ENCODE assay signal across 21 cellular contexts in genomic region chr5:135011355-135012032, GRCh38. TPM values are rescaled to one million over a fixed set of nuclear protein-coding genes. Genes with fewer than 3 reads are reported as not detected.
"Had no signal": no experiment of that assay in that cellular context is flagged by ENCODE, and none has a peak within 500 bp of the region (broad histone marks: within the 10 kb centered on the region; RNA-seq: fewer than 3 reads in every experiment).

No MANE protein-coding gene starts in this region.

- DNase-seq: activated CD4-positive, alpha-beta T cell treated with anti-CD3 and anti-CD28 coated beads for 36 hours; activated CD4-positive, alpha-beta T cell treated with anti-CD3 and anti-CD28 coated beads, Interleukin-2, amount 50 U/mL, for 48 hours; activated CD8-positive, alpha-beta memory T cell treated with anti-CD3 and anti-CD28 coated beads, Interleukin-2, amount 10 ng/mL, durations not matched to agents 7 days and 5 days; activated naive CD4-positive, alpha-beta T cell treated with Interleukin-2 at 50 U/mL for 16 hours; activated naive CD8-positive, alpha-beta T cell treated with anti-CD3 and anti-CD28 coated beads, Interleukin-2, amount 10 ng/mL, durations not matched to agents 7 days and 5 days; activated T-cell treated with anti-CD3 and anti-CD28 coated beads, Interleukin-2, amount 50 U/mL, for 24 hours; amygdala; body of pancreas; caudate nucleus; gastrocnemius medialis; mesendoderm; stimulated activated naive B cell treated with anti-CD40 and anti-IgM and Interleukin-4, amounts not matched to agents 10 μg/mL and 1 μg/mL and 100 μg/mL, for 72 hours; T-cell had no signal

- H3K27ac Mint-ChIP-seq: activated CD4-positive, alpha-beta T cell treated with anti-CD3 and anti-CD28 coated beads for 36 hours; activated CD8-positive, alpha-beta memory T cell treated with anti-CD3 and anti-CD28 coated beads, Interleukin-2, amount 10 ng/mL, durations not matched to agents 7 days and 5 days; activated naive CD8-positive, alpha-beta T cell treated with anti-CD3 and anti-CD28 coated beads, Interleukin-2, amount 10 ng/mL, durations not matched to agents 7 days and 5 days; activated T-cell treated with anti-CD3 and anti-CD28 coated beads, Interleukin-2, amount 50 U/mL, for 24 hours; activated T-helper 2 cell treated with anti-CD3 and anti-CD28 coated beads, Interferon-gamma antibody, Interleukin-2, Interleukin-4, amounts not matched to agents 10 μg/mL and 5 μg/mL and 100 μg/mL, durations not matched to agents 14 hours and 24 hours and 36 hours; naive thymus-derived CD8-positive, alpha-beta T cell; stimulated activated naive B cell treated with anti-CD40 and anti-IgM and Interleukin-4, amounts not matched to agents 10 μg/mL and 1 μg/mL and 100 μg/mL, for 72 hours; T-cell; WTC11 had no signal

- H3K4me1 ChIP-seq: gastrocnemius medialis had no signal

- FAIRE-seq: colon, endometrium, pancreas had no signal

- H3K4me3 Mint-ChIP-seq: activated CD4-positive, alpha-beta T cell treated with anti-CD3 and anti-CD28 coated beads for 36 hours; activated CD8-positive, alpha-beta memory T cell treated with anti-CD3 and anti-CD28 coated beads, Interleukin-2, amount 10 ng/mL, durations not matched to agents 7 days and 5 days; activated naive CD8-positive, alpha-beta T cell treated with anti-CD3 and anti-CD28 coated beads, Interleukin-2, amount 10 ng/mL, durations not matched to agents 7 days and 5 days; activated T-cell treated with anti-CD3 and anti-CD28 coated beads, Interleukin-2, amount 50 U/mL, for 24 hours; naive thymus-derived CD8-positive, alpha-beta T cell; stimulated activated naive B cell treated with anti-CD40 and anti-IgM and Interleukin-4, amounts not matched to agents 10 μg/mL and 1 μg/mL and 100 μg/mL, for 72 hours; T-cell; WTC11 had no signal

- H3K27me3 Mint-ChIP-seq: activated CD4-positive, alpha-beta T cell treated with anti-CD3 and anti-CD28 coated beads for 36 hours; activated CD8-positive, alpha-beta memory T cell treated with anti-CD3 and anti-CD28 coated beads, Interleukin-2, amount 10 ng/mL, durations not matched to agents 7 days and 5 days; activated naive CD8-positive, alpha-beta T cell treated with anti-CD3 and anti-CD28 coated beads, Interleukin-2, amount 10 ng/mL, durations not matched to agents 7 days and 5 days; activated T-cell treated with anti-CD3 and anti-CD28 coated beads, Interleukin-2, amount 50 U/mL, for 24 hours had no signal

- H3K4me1 Mint-ChIP-seq: activated CD4-positive, alpha-beta T cell treated with anti-CD3 and anti-CD28 coated beads for 36 hours; activated CD8-positive, alpha-beta memory T cell treated with anti-CD3 and anti-CD28 coated beads, Interleukin-2, amount 10 ng/mL, durations not matched to agents 7 days and 5 days; activated naive CD8-positive, alpha-beta T cell treated with anti-CD3 and anti-CD28 coated beads, Interleukin-2, amount 10 ng/mL, durations not matched to agents 7 days and 5 days; naive thymus-derived CD8-positive, alpha-beta T cell; stimulated activated naive B cell treated with anti-CD40 and anti-IgM and Interleukin-4, amounts not matched to agents 10 μg/mL and 1 μg/mL and 100 μg/mL, for 72 hours; T-cell; WTC11 had no signal

- H3K36me3 Mint-ChIP-seq: activated CD8-positive, alpha-beta memory T cell treated with anti-CD3 and anti-CD28 coated beads, Interleukin-2, amount 10 ng/mL, durations not matched to agents 7 days and 5 days; activated naive CD8-positive, alpha-beta T cell treated with anti-CD3 and anti-CD28 coated beads, Interleukin-2, amount 10 ng/mL, durations not matched to agents 7 days and 5 days; WTC11 had no signal

- H3K9me3 ChIP-seq: body of pancreas, gastrocnemius medialis, heart left ventricle, pancreas had no signal

- ATAC-seq: activated CD4-positive, alpha-beta T cell treated with anti-CD3 and anti-CD28 coated beads for 36 hours; activated CD8-positive, alpha-beta memory T cell treated with anti-CD3 and anti-CD28 coated beads, Interleukin-2, amount 10 ng/mL, durations not matched to agents 7 days and 5 days; body of pancreas; heart left ventricle; naive thymus-derived CD8-positive, alpha-beta T cell; pancreas; stimulated activated naive B cell treated with anti-CD40 and anti-IgM and Interleukin-4, amounts not matched to agents 10 μg/mL and 1 μg/mL and 100 μg/mL, for 72 hours; T-cell; WTC11 had no signal

- H3K4me3 ChIP-seq: body of pancreas, gastrocnemius medialis, heart left ventricle, pancreas had no signal

- H3K27ac ChIP-seq: body of pancreas, gastrocnemius medialis, heart left ventricle, pancreas had no signal

- H3K27me3 ChIP-seq: body of pancreas, gastrocnemius medialis, heart left ventricle, pancreas had no signal

- H3K9me3 Mint-ChIP-seq: activated naive CD8-positive, alpha-beta T cell treated with anti-CD3 and anti-CD28 coated beads, Interleukin-2, amount 10 ng/mL, durations not matched to agents 7 days and 5 days; activated T-cell treated with anti-CD3 and anti-CD28 coated beads, Interleukin-2, amount 50 U/mL, for 24 hours; activated T-helper 2 cell treated with anti-CD3 and anti-CD28 coated beads, Interferon-gamma antibody, Interleukin-2, Interleukin-4, amounts not matched to agents 10 μg/mL and 5 μg/mL and 100 μg/mL, durations not matched to agents 14 hours and 24 hours and 36 hours; T-cell had no signal

- H3K36me3 ChIP-seq: gastrocnemius medialis, heart left ventricle, pancreas had no signal

RNA-seq across cellular contexts. Expression of gene PITX1, which starts 22.5 kb away (rescaled TPM):
- total RNA-seq: activated naive CD8-positive, alpha-beta T cell treated with anti-CD3 and anti-CD28 coated beads, Interleukin-2, amount 10 ng/mL, durations not matched to agents 7 days and 5 days; body of pancreas; naive thymus-derived CD8-positive, alpha-beta T cell had no signal
- polyA plus RNA-seq: naive thymus-derived CD8-positive, alpha-beta T cell had no signal

RNA-seq across cellular contexts. Expression of gene CATSPER3, which starts 43.8 kb away (rescaled TPM):
- total RNA-seq: urinary bladder had no signal
